In the genomic region with DNA sequence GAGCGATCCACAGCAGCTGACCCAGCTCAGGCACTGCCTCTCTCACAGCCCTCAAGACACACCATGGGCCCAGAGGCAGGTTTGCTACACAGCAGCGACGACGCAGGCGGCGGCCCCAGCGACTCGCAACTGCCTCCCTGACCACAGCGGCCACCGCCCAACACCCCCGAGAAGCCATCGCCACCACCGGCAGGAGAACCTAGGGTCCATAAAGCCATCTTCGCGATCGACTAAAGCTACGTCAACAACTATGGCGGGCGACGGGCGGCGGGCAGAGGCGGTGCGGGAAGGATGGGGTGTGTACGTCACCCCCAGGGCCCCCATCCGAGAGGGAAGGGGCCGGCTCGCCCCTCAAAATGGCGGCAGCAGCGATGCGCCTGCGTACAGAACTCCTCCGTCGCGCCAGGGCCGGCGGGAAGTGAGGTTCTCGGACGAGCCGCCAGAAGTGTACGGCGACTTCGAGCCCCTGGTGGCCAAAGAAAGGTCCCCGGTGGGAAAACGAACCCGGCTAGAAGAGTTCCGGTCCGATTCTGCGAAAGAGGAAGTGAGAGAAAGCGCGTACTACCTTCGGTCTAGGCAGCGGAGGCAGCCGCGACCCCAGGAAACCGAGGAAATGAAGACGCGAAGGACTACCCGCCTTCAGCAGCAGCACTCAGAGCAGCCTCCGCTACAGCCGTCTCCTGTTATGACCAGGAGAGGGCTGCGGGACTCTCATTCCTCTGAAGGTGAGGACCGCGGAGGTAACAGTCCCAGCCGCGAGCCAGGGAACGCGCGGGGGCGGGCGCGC, we compare ENCODE assay signal across 8 cellular contexts. TPM values are rescaled to one million over a fixed set of nuclear protein-coding genes. Genes with fewer than 3 reads are reported as not detected.
A peak's percentile ranks its signal among the peaks of the same experiment; 100 is the strongest.
DNase-seq lines count a peak whose midpoint lies in the region; FAIRE-seq and TF ChIP-seq lines count a peak whose summit lies in the region.

TOR1AIP1 (plus strand) TSS at position 33 of the 787 bp plus-strand sequence; CDS start at position 251, 218 bp downstream.

- CTCF ChIA-PET in activated naive CD4-positive, alpha-beta T cell treated with anti-CD3 and anti-CD28 coated beads for 36 hours (lab: Charles Lee), result interaction anchor here (0.6 to 1.6 kb wide), 5 partner anchors 18 to 95 kb away, joined by 3 to 9 read pairs (median 3); partner anchors contain the start of gene CEP350

- H3K27me3 ChIP-seq in neutrophil, result no peaks in the 10 kb centered on the region

- peaks cover 2% of the 10 kb centered on the region for H3K9me3 Mint-ChIP-seq in HFFc6
- H3K9me3 Mint-ChIP-seq in activated naive CD4-positive, alpha-beta T cell treated with anti-CD3 and anti-CD28 coated beads for 36 hours, result no peaks in the 10 kb centered on the region

- H3K4me3 ChIP-seq in GM08714 (ENCODE audit: low read length), result peak within 1 kb of the TSS; percentile 89
- peak within 1 kb of the TSS; percentile 94 to 95 for H3K4me3 ChIP-seq in neutrophil (ENCODE audit: low read depth in 1 of 2, low read length in 1 of 2)

- H3K4me1 Mint-ChIP-seq in HFFc6 (ENCODE audit: low read depth), result peaks cover 46% of the 10 kb centered on the region
- H3K4me1 Mint-ChIP-seq in activated naive CD4-positive, alpha-beta T cell treated with anti-CD3 and anti-CD28 coated beads for 36 hours (ENCODE audit: low read depth), result peaks cover 57% of the 10 kb centered on the region

- H3K4me1 ChIP-seq in neutrophil (ENCODE audit: control insufficient read depth in 1 of 2, insufficient read depth in 1 of 2, low read depth in 1 of 2, low read length in 1 of 2), result peaks cover 64 to 65% of the 10 kb centered on the region in 2 experiments

- intact Hi-C loops in activated naive CD4-positive, alpha-beta T cell treated with anti-CD3 and anti-CD28 coated beads for 36 hours (cut with micrococcal nuclease), result loop anchor here (1.0 to 10.0 kb wide), 15 partner anchors 50 to 1212 kb away; partner anchors contain the start of genes ACBD6, AXDND1, CEP350 and FAM20B

- peaks cover 2% of the 10 kb centered on the region for H3K27me3 Mint-ChIP-seq in HFFc6 (ENCODE audit: insufficient read depth)
- H3K27me3 Mint-ChIP-seq in activated naive CD4-positive, alpha-beta T cell treated with anti-CD3 and anti-CD28 coated beads for 36 hours (ENCODE audit: low read depth), result no peaks in the 10 kb centered on the region

- H3K4me3 Mint-ChIP-seq in HFFc6, result peak within 1 kb of the TSS; percentile 96
- H3K4me3 Mint-ChIP-seq in activated naive CD4-positive, alpha-beta T cell treated with anti-CD3 and anti-CD28 coated beads for 36 hours, result peak within 1 kb of the TSS; percentile 96

- peak within 1 kb of the TSS; percentile 100 for H3K27ac Mint-ChIP-seq in HFFc6
- H3K27ac Mint-ChIP-seq in activated naive CD4-positive, alpha-beta T cell treated with anti-CD3 and anti-CD28 coated beads for 36 hours, result peak within 1 kb of the TSS; percentile 99

- peaks cover 19% of the 10 kb centered on the region for H3K36me3 ChIP-seq in neutrophil

- peak; percentile 74 for TF ChIP-seq CTCF in HFFc6 (IDR thresholded peaks at IDR 0.05)
- peak; percentile 96 for TF ChIP-seq CTCF in neutrophil (IDR thresholded peaks at IDR 0.05)

- H3K27ac ChIP-seq in neutrophil (peak within 1 kb of the TSS; percentile 94), substantia nigra (ENCODE audit: low read depth, low read length, poor library complexity, severe bottlenecking) (peak within 1 kb of the TSS; percentile 100)

- FAIRE-seq in frontal cortex (lab: Jason Lieb, UNC), result no peak

- peak; percentile 97 for DNase-seq in HFFc6
- peak; percentile 100 for DNase-seq in NAMALWA (ENCODE audit: low spot score)
- DNase-seq in SK-N-DZ (ENCODE audit: low spot score), result peak; percentile 97
- DNase-seq in activated naive CD4-positive, alpha-beta T cell treated with anti-CD3 and anti-CD28 coated beads for 36 hours, result peak; percentile 98
- DNase-seq in frontal cortex (ENCODE audit: low spot score in 2 of 2), result peak; percentile 78 to 84
- DNase-seq in substantia nigra (lab: John Stamatoyannopoulos, UW), result peak; percentile 84 to 100 (median 95)

- H3K36me3 Mint-ChIP-seq in HFFc6 (ENCODE audit: low read depth), result peaks cover 14% of the 10 kb centered on the region
- H3K36me3 Mint-ChIP-seq in activated naive CD4-positive, alpha-beta T cell treated with anti-CD3 and anti-CD28 coated beads for 36 hours (ENCODE audit: low read depth), result peaks cover 10% of the 10 kb centered on the region

- no peaks in the 10 kb centered on the region for H3K9me3 ChIP-seq in neutrophil

RNA-seq across cellular contexts. Expression of gene TOR1AIP1, which starts in this region (rescaled TPM):
- 10 to 100 TPM; 39.6 to 51.8 (median 48.9) TPM for total RNA-seq in HFFc6 (2021; fragmentation: NEBNext Ultra II Directional; extraction: Animal tissue kit (Norgen Biotek cat#: 25700))
- 18.4 and 20.2 TPM in 2 replicates for polyA plus RNA-seq in SK-N-DZ (2014; cell fraction: cytosol; rRNA removed)
- polyA plus RNA-seq in SK-N-DZ (2014; cell fraction: nucleus; rRNA removed), result 5.4 and 8.4 TPM in 2 replicates
- 10 to 100 TPM; 39.4 to 42.3 TPM for total RNA-seq in activated naive CD4-positive, alpha-beta T cell treated with anti-CD3 and anti-CD28 coated beads for 36 hours
- 19.6 TPM for total RNA-seq in frontal cortex

Comparison
In these comparisons a context has a peak if more than half of its experiments do, and no peak if none do; other contexts are left out.
1. Peak in every context shown above with its lines: DNase-seq, H3K4me3 ChIP-seq and H3K27ac ChIP-seq.